Comparison of ENCODE assay signal across 31 cellular contexts in genomic region chr16:89936508-89936907, GRCh38. TPM values are rescaled to one million over a fixed set of nuclear protein-coding genes. Genes with fewer than 3 reads are reported as not detected.
"Had no signal": no experiment of that assay in that cellular context is flagged by ENCODE, and none has a peak within 500 bp of the region (broad histone marks: within the 10 kb centered on the region; RNA-seq: fewer than 3 reads in every experiment).

No MANE protein-coding gene starts in this region.

- H3K27me3 Mint-ChIP-seq: activated naive CD4-positive, alpha-beta T cell treated with anti-CD3 and anti-CD28 coated beads, Interleukin-2, amount 50 U/mL, for 24 hours; activated T-helper 17 cell treated with anti-CD3 and anti-CD28 coated beads, Interleukin-2, amount 50 U/mL, for 72 hours had no signal

- H3K4me3 Mint-ChIP-seq: activated B cell treated with CpG ODN at 0.5 μM for 24 hours; activated CD8-positive, alpha-beta T cell treated with anti-CD3 and anti-CD28 coated beads for 36 hours; activated naive CD4-positive, alpha-beta T cell treated with anti-CD3 and anti-CD28 coated beads, Interleukin-2, amount 50 U/mL, for 24 hours; activated naive CD8-positive, alpha-beta T cell treated with anti-CD3 and anti-CD28 coated beads for 36 hours; activated naive CD8-positive, alpha-beta T cell treated with anti-CD3 and anti-CD28 coated beads, Interleukin-2, amount 50 U/mL, for 24 hours; activated T-cell treated with anti-CD3 and anti-CD28 coated beads, Interleukin-2, amount 50 U/mL, for 4 hours; activated T-helper 17 cell treated with anti-CD3 and anti-CD28 coated beads, Interleukin-2, amount 50 U/mL, for 72 hours; effector memory CD8-positive, alpha-beta T cell had no signal

- H3K4me3 ChIP-seq: adrenal gland, esophagus muscularis mucosa, gastrocnemius medialis had no signal

- H3K27ac Mint-ChIP-seq: activated B cell treated with CpG ODN at 0.5 μM for 24 hours; activated CD8-positive, alpha-beta T cell treated with anti-CD3 and anti-CD28 coated beads for 36 hours; activated naive CD4-positive, alpha-beta T cell treated with anti-CD3 and anti-CD28 coated beads, Interleukin-2, amount 50 U/mL, for 24 hours; activated naive CD8-positive, alpha-beta T cell treated with anti-CD3 and anti-CD28 coated beads for 36 hours; activated naive CD8-positive, alpha-beta T cell treated with anti-CD3 and anti-CD28 coated beads, Interleukin-2, amount 50 U/mL, for 24 hours; activated T-helper 17 cell treated with anti-CD3 and anti-CD28 coated beads, Interleukin-2, amount 50 U/mL, for 72 hours; effector memory CD8-positive, alpha-beta T cell had no signal

- H3K36me3 Mint-ChIP-seq: activated naive CD4-positive, alpha-beta T cell treated with anti-CD3 and anti-CD28 coated beads, Interleukin-2, amount 50 U/mL, for 24 hours; activated naive CD8-positive, alpha-beta T cell treated with anti-CD3 and anti-CD28 coated beads for 36 hours had no signal

- H3K27ac ChIP-seq: adrenal gland, brain microvascular endothelial cell, esophagus muscularis mucosa, foreskin keratinocyte, gastrocnemius medialis had no signal

- H3K4me1 ChIP-seq: adrenal gland, esophagus muscularis mucosa, foreskin keratinocyte, gastrocnemius medialis had no signal

- H3K4me1 Mint-ChIP-seq: activated naive CD4-positive, alpha-beta T cell treated with anti-CD3 and anti-CD28 coated beads, Interleukin-2, amount 50 U/mL, for 24 hours; activated naive CD8-positive, alpha-beta T cell treated with anti-CD3 and anti-CD28 coated beads for 36 hours; activated T-helper 17 cell treated with anti-CD3 and anti-CD28 coated beads, Interleukin-2, amount 50 U/mL, for 72 hours had no signal

- H3K36me3 ChIP-seq: gastrocnemius medialis had no signal

- H3K9me3 Mint-ChIP-seq: activated B cell treated with CpG ODN at 0.5 μM for 24 hours; activated CD8-positive, alpha-beta T cell treated with anti-CD3 and anti-CD28 coated beads for 36 hours; activated naive CD4-positive, alpha-beta T cell treated with anti-CD3 and anti-CD28 coated beads, Interleukin-2, amount 50 U/mL, for 24 hours; activated naive CD8-positive, alpha-beta T cell treated with anti-CD3 and anti-CD28 coated beads for 36 hours; activated naive CD8-positive, alpha-beta T cell treated with anti-CD3 and anti-CD28 coated beads, Interleukin-2, amount 50 U/mL, for 24 hours; activated T-cell treated with anti-CD3 and anti-CD28 coated beads, Interleukin-2, amount 50 U/mL, for 4 hours; activated T-helper 17 cell treated with anti-CD3 and anti-CD28 coated beads, Interleukin-2, amount 50 U/mL, for 72 hours; effector memory CD8-positive, alpha-beta T cell had no signal

- ATAC-seq: activated CD4-positive, CD25-positive, alpha-beta regulatory T cell treated with anti-CD3 and anti-CD28 coated beads, Interleukin-2, amount 50 U/mL, for 24 hours; activated CD8-positive, alpha-beta T cell treated with anti-CD3 and anti-CD28 coated beads for 36 hours; activated naive CD8-positive, alpha-beta T cell treated with anti-CD3 and anti-CD28 coated beads, Interleukin-2, amount 50 U/mL, for 24 hours; activated T-cell treated with anti-CD3 and anti-CD28 coated beads, Interleukin-2, amount 50 U/mL, for 4 hours; activated T-helper 17 cell treated with anti-CD3 and anti-CD28 coated beads, Interleukin-2, amount 50 U/mL, for 72 hours; effector memory CD8-positive, alpha-beta T cell; foreskin keratinocyte; gastrocnemius medialis had no signal

- H3K9me3 ChIP-seq: adrenal gland, esophagus muscularis mucosa, gastrocnemius medialis had no signal

- DNase-seq: activated B cell treated with CpG ODN at 0.5 μM for 24 hours; activated CD4-positive, alpha-beta T cell treated with anti-CD3 and anti-CD28 coated beads for 48 hours; activated CD4-positive, alpha-beta T cell treated with anti-CD3 and anti-CD28 coated beads, Interleukin-2, amount 50 U/mL, for 1 hour; activated CD4-positive, alpha-beta T cell treated with anti-CD3 and anti-CD28 coated beads, Interleukin-2, amount 50 U/mL, for 48 hours; activated CD8-positive, alpha-beta memory T cell treated with anti-CD3 and anti-CD28 coated beads for 24 hours; activated CD8-positive, alpha-beta T cell treated with anti-CD3 and anti-CD28 coated beads for 36 hours; activated effector memory CD4-positive, alpha-beta T cell treated with Interleukin-2 at 50 U/mL for 16 hours; activated gamma-delta T cell treated with Interleukin-2 at 50 U/mL for 16 hours; activated naive CD4-positive, alpha-beta T cell treated with Interleukin-2 at 50 U/mL for 16 hours; activated naive CD8-positive, alpha-beta T cell treated with anti-CD3 and anti-CD28 coated beads for 36 hours; activated naive CD8-positive, alpha-beta T cell treated with anti-CD3 and anti-CD28 coated beads, Interleukin-2, amount 50 U/mL, for 24 hours; activated T-cell treated with anti-CD3 and anti-CD28 coated beads, Interleukin-2, amount 50 U/mL, for 4 hours; adrenal gland; brain microvascular endothelial cell; caudate nucleus; cortex of kidney; dermis blood vessel endothelial cell; effector CD4-positive, alpha-beta T cell; effector memory CD8-positive, alpha-beta T cell; erythroblast; foreskin keratinocyte; gastrocnemius medialis; glutamatergic neuron; T-helper 2 cell had no signal

- H3K27me3 ChIP-seq: adrenal gland, brain microvascular endothelial cell had no signal

- FAIRE-seq: astrocyte, bronchial epithelial cell, colon had no signal

RNA-seq across cellular contexts. Expression of gene TUBB3, which starts 13.4 kb away (rescaled TPM):
- total RNA-seq: activated naive CD8-positive, alpha-beta T cell treated with anti-CD3 and anti-CD28 coated beads for 36 hours had no signal
